ENCODE assay signal across 22 cellular contexts in genomic region chr18:11274144-11274762, GRCh38.
DNase-seq lines count a peak whose midpoint lies in the region; ATAC-seq and TF ChIP-seq lines count a peak whose summit lies in the region.
"Had no signal": no experiment of that assay in that cellular context is flagged by ENCODE, and none has a peak within 500 bp of the region (broad histone marks: within the 10 kb centered on the region; RNA-seq: fewer than 3 reads in every experiment).

No MANE protein-coding gene starts in this region.

- intact Hi-C loops in MCF 10A (cut with micrococcal nuclease), result no loop called here

- WGBS in hepatocyte (ENCODE audit: low lambda C conversion rate, missing lambda C conversion rate), result 81% methylated on average over 6 of the region's 6 CpGs
- 55% methylated on average over 6 of the region's 6 CpGs for WGBS in liver

- H3K36me3 Mint-ChIP-seq in MCF 10A (ENCODE audit: insufficient read depth, unreplicated experiment), result no peaks in the 10 kb centered on the region
- H3K36me3 Mint-ChIP-seq: CD14-positive monocyte; CD8-positive, alpha-beta memory T cell had no signal

- H3K36me3 ChIP-seq in hepatocyte (replicated peaks; ENCODE audit: insufficient read depth, low read depth) (no peaks in the 10 kb centered on the region), liver (ENCODE audit: control insufficient read depth in 4 of 4, insufficient read depth in 3 of 4, low read depth in 1 of 4, low read length in 3 of 4) (no peaks in the 10 kb centered on the region)
- H3K36me3 ChIP-seq: BE2C; BLaER1 treated with 17β-estradiol and CSF1 and Interleukin-3, amounts not matched to agents 10 nM and 100 nM had no signal

- POLR2A ChIA-PET in MCF 10A (lab: Yijun Ruan, JAX), result no interaction called here

- no peaks in the 10 kb centered on the region for H3K4me1 Mint-ChIP-seq in MCF 10A (ENCODE audit: insufficient read depth, unreplicated experiment)
- H3K4me1 Mint-ChIP-seq: CD8-positive, alpha-beta memory T cell had no signal

- H2AFZ ChIP-seq in hepatocyte, result no peak overlapping the region
- H2AFZ ChIP-seq: GM23248 had no signal

- H3K9me3 ChIP-seq in hepatocyte (ENCODE audit: low read depth) (no peaks in the 10 kb centered on the region), liver (ENCODE audit: control insufficient read depth in 4 of 4, low read length in 3 of 4) (no peaks in the 10 kb centered on the region)
- H3K9me3 ChIP-seq: A549, BE2C had no signal

- no peaks in the 10 kb centered on the region for H3K9me2 ChIP-seq in hepatocyte (replicated peaks; ENCODE audit: insufficient read depth)

- no peaks in the 10 kb centered on the region for H4K20me1 ChIP-seq in hepatocyte (ENCODE audit: insufficient read depth, poor library complexity, severe bottlenecking)
- H4K20me1 ChIP-seq: BLaER1 treated with 17β-estradiol and CSF1 and Interleukin-3, amounts not matched to agents 10 nM and 100 nM had no signal

- no peak for ATAC-seq in SK-N-SH treated with all-trans-retinoic acid at 6 μM for 48 hours
- ATAC-seq: A549 had no signal

- BruUV-seq in MCF 10A (replicated peaks; lab: Mats Ljungman, UMichigan), result no TSS peak

- H3K27ac ChIP-seq in hepatocyte, result peak overlapping the region; percentile 23
- H3K27ac ChIP-seq in liver (ENCODE audit: low read depth in 1 of 2, low read length in 2 of 2), result no peak overlapping the region
- H3K27ac ChIP-seq: A549; BLaER1 treated with 17β-estradiol and CSF1 and Interleukin-3, amounts not matched to agents 10 nM and 100 nM; GM23248 had no signal

- DNase-seq in HuH-7 (ENCODE audit: low spot score) (peak; percentile 71), hepatocyte (ENCODE audit: low spot score) (peak; percentile 28), MCF 10A (ENCODE audit: unreplicated experiment) (no peak)
- no peak for DNase-seq in NK-92 treated with Interleukin-12 subunit alpha and Interleukin-12 subunit beta, amount 100 ng/mL, for 24 hours (lab: John Stamatoyannopoulos, UW)
- DNase-seq: 8988T; ACHN; AML-193; BE2C; Calu3; CD4-positive, alpha-beta T cell; CD8-positive, alpha-beta memory T cell; DMS53; DMS79 treated with DMSO at 0.1 percent for 48 hours; GF-D8; GM23248; H7; HCEC 1CT had no signal

- TF ChIP-seq CTCF in hepatocyte (IDR thresholded peaks at IDR 0.05; ENCODE audit: poor library complexity) (no peak), liver (IDR thresholded peaks at IDR 0.05; ENCODE audit: low read depth, low read length, missing input control) (no peak), MCF 10A (IDR thresholded peaks at IDR 0.05; ENCODE audit: unreplicated experiment) (no peak)

- H3K27ac Mint-ChIP-seq in MCF 10A (ENCODE audit: low read depth, unreplicated experiment), result no peak overlapping the region
- H3K27ac Mint-ChIP-seq: CD4-positive, alpha-beta T cell; CD8-positive, alpha-beta memory T cell had no signal

- H3K9me3 Mint-ChIP-seq in MCF 10A (ENCODE audit: unreplicated experiment), result no peaks in the 10 kb centered on the region
- H3K9me3 Mint-ChIP-seq: CD4-positive, alpha-beta T cell had no signal

- TF ChIP-seq RAD21 in liver (IDR thresholded peaks at IDR 0.05), result no peak

- CTCF ChIA-PET in MCF 10A (lab: Yijun Ruan, JAX), result interaction anchor here (0.6 to 1.4 kb wide), 4 partner anchors 12 to 254 kb away, joined by 3 to 4 read pairs (median 3); no protein-coding TSS in a partner anchor

- H3K9ac ChIP-seq in liver (ENCODE audit: low read depth in 1 of 2, low read length in 2 of 2), result no peak overlapping the region
- H3K9ac ChIP-seq: BLaER1 treated with 17β-estradiol and CSF1 and Interleukin-3, amounts not matched to agents 10 nM and 100 nM; GM23248 had no signal

- H3K27me3 ChIP-seq in hepatocyte, result no peaks in the 10 kb centered on the region
- H3K27me3 ChIP-seq in liver (ENCODE audit: control insufficient read depth in 4 of 4, insufficient read depth in 4 of 4, low read length in 3 of 4), result no peaks in the 10 kb centered on the region
- H3K27me3 ChIP-seq: BE2C; BLaER1 treated with 17β-estradiol and CSF1 and Interleukin-3, amounts not matched to agents 10 nM and 100 nM had no signal

- no peak overlapping the region for H3K4me2 ChIP-seq in hepatocyte
- H3K4me2 ChIP-seq: A549 had no signal

- H3K27me3 Mint-ChIP-seq in MCF 10A (ENCODE audit: insufficient read depth, unreplicated experiment), result peaks cover 13% of the 10 kb centered on the region
- H3K27me3 Mint-ChIP-seq: CD4-positive, alpha-beta T cell; CD8-positive, alpha-beta memory T cell had no signal

- no peak overlapping the region for H3K4me3 Mint-ChIP-seq in MCF 10A (ENCODE audit: unreplicated experiment)
- H3K4me3 Mint-ChIP-seq: CD14-positive monocyte; CD4-positive, alpha-beta T cell; CD8-positive, alpha-beta memory T cell had no signal

- H3K4me3 ChIP-seq in hepatocyte (no peak overlapping the region), liver (ENCODE audit: low read depth in 1 of 3, low read length in 3 of 3) (no peak overlapping the region)
- H3K4me3 ChIP-seq: A549; BLaER1 treated with 17β-estradiol and CSF1 and Interleukin-3, amounts not matched to agents 10 nM and 100 nM; GM23248 had no signal

- no peaks in the 10 kb centered on the region for H3K4me1 ChIP-seq in hepatocyte (ENCODE audit: insufficient read depth)
- peaks cover 0 to 9% (median 0%) of the 10 kb centered on the region in 4 donors for H3K4me1 ChIP-seq in liver (ENCODE audit: control insufficient read depth in 4 of 4, insufficient read depth in 4 of 4, low read length in 3 of 4)
- H3K4me1 ChIP-seq: A549, BE2C had no signal

- H3K79me2 ChIP-seq in hepatocyte, result no peaks in the 10 kb centered on the region

TF ChIP-seq in liver, 16 proteins besides CTCF, POLR2A, EP300 and RAD21 (continues in another document):
- TF ChIP-seq REST (IDR thresholded peaks at IDR 0.05), result peak; percentile 40
- TF ChIP-seq GABPA (IDR thresholded peaks at IDR 0.05 in 1 of 2, conservative IDR thresholded peaks at IDR 0.05 in 1 of 2), result no peak
- no peak for TF ChIP-seq MAX (IDR thresholded peaks at IDR 0.05)
- no peak for TF ChIP-seq TAF1 (conservative IDR thresholded peaks at IDR 0.05)
- peak; percentile 56 for TF ChIP-seq YY1 (IDR thresholded peaks at IDR 0.05)
- no peak for TF ChIP-seq FOXA1 (IDR thresholded peaks at IDR 0.05)

TF ChIP-seq in SK-N-SH treated with all-trans-retinoic acid at 6 μM for 48 hours, 23 proteins besides CTCF, POLR2A, EP300 and RAD21:
- no peak for TF ChIP-seq ZNF70 (CRISPR knock-in tag; IDR thresholded peaks at IDR 0.05)
- TF ChIP-seq OSR1 (CRISPR knock-in tag; IDR thresholded peaks at IDR 0.05), result no peak
- no peak for TF ChIP-seq ZC3H10 (CRISPR knock-in tag; IDR thresholded peaks at IDR 0.05)
TF ChIP-seq in SK-N-SH treated with all-trans-retinoic acid at 6 μM for 48 hours: peak in this region for 0.

Comparison
In these comparisons a context has a peak if more than half of its experiments do, and no peak if none do; other contexts are left out.
1. DNase-seq: peak in HuH-7 (single experiment) and hepatocyte (single experiment); none in NK-92 treated with Interleukin-12 subunit alpha and Interleukin-12 subunit beta, amount 100 ng/mL, for 24 hours (single experiment) and MCF 10A (single experiment).